ENCODE assay signal across 1 cellular context in the genomic region with DNA sequence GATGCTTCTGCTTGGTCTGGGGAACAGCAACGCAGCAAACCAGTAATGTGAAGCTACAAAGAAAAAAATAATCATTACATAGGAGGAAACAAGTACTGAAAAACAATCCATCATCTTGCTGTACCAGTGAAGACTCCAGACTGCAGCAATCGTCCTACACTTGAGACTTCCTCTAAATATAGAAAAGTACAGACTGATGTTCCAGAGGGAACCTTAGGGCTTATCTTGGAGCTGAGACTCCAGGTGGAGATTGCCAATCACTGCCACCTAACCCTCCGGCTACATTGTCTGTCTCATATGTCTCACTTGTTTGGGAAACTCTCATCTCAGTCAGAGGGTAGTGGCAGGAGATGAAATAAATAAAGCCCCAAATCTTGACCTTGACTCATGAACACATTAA.
TF ChIP-seq lines count a peak whose summit lies in the region.

No MANE protein-coding gene starts in this region.

TF ChIP-seq in K562, 482 proteins besides CTCF, POLR2A, EP300 and RAD21 (continued from another document):
- TF ChIP-seq ZBTB5 (IDR thresholded peaks at IDR 0.05) (no peak), RBBP5 (IDR thresholded peaks at IDR 0.05; ENCODE audit: borderline replicate concordance, insufficient read depth, low read length, poor library complexity, severe bottlenecking) (no peak), POLR2B (IDR thresholded peaks at IDR 0.05; ENCODE audit: low read depth, partially characterized antibody) (no peak), SP1 (CRISPR knock-in tag; IDR thresholded peaks at IDR 0.05) (no peak), ERF (CRISPR knock-in tag; IDR thresholded peaks at IDR 0.05) (no peak), ETS2 (tag; IDR thresholded peaks at IDR 0.05; ENCODE audit: borderline replicate concordance, poor library complexity, severe bottlenecking) (no peak), FOXJ2 (tag; IDR thresholded peaks at IDR 0.05) (no peak), ZBTB34 (CRISPR knock-in tag; IDR thresholded peaks at IDR 0.05) (no peak), E4F1 (CRISPR knock-in tag; IDR thresholded peaks at IDR 0.05; ENCODE audit: borderline replicate concordance) (no peak)
TF ChIP-seq in K562: peak in this region for 0.
